ENCODE assay signal across 1 cellular context in the genomic region with DNA sequence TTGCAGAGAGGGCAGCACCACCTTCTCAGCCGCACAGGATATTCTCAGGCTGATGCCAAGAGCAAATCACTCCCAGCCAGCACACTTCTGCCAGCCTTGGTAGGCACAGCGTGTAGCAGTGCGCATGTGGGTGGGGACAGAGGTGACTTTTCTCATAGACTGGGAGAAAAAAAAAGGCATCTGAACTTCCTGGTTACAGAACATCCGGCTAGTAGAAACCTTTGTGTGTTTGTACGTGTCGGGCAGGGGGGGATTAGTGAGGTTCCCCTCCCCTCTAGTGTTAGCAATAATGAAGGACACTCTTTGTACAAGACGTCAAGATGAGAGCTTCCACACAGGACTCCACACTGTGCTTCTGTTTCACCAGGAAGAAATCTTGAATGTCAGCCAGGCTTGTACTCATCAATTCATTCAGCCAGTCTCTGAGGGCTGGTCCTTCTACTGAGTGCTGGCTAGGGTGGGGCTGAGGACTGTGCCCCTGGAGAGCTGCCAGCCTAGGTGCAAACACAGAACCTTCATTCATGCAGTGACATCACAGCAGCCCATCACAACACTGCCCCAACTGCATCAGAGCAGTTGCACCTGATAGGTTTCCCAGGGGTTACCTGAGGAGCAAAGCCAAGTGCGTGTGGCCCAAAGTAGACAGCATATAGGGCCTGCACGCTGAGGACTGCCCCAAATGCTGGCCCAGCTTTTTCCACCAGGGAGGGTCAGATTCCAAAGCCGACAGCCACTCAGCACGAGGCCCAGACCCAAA.
TF ChIP-seq lines count a peak whose summit lies in the region.

No MANE protein-coding gene starts in this region.

TF ChIP-seq in HepG2, 621 proteins besides CTCF, POLR2A, EP300 and RAD21 (continued from another document and continues in another):
- TF ChIP-seq ZNF503 (CRISPR knock-in tag; IDR thresholded peaks at IDR 0.05) (no peak), ELF3 (CRISPR knock-in tag; IDR thresholded peaks at IDR 0.05) (peak; percentile 82), ARNT2 (CRISPR knock-in tag; IDR thresholded peaks at IDR 0.05; ENCODE audit: low read depth) (no peak), ZNF484 (CRISPR knock-in tag; IDR thresholded peaks at IDR 0.05; ENCODE audit: borderline replicate concordance, low read depth) (no peak), ZNF362 (CRISPR knock-in tag; IDR thresholded peaks at IDR 0.05; ENCODE audit: borderline replicate concordance) (peak; percentile 83), ZNF33B (CRISPR knock-in tag; IDR thresholded peaks at IDR 0.05) (no peak), NFKBIZ (CRISPR knock-in tag; IDR thresholded peaks at IDR 0.05) (no peak), HOXA9 (CRISPR knock-in tag; IDR thresholded peaks at IDR 0.05; ENCODE audit: borderline replicate concordance) (0 out of 2 replicates have a peak, but pooled peaks have one; percentile 24), ARID5B (CRISPR knock-in tag; IDR thresholded peaks at IDR 0.05) (no peak), ZNF547 (CRISPR knock-in tag; IDR thresholded peaks at IDR 0.05) (no peak), MED1 (CRISPR knock-in tag; IDR thresholded peaks at IDR 0.05) (0 out of 2 replicates have a peak, but pooled peaks have one; percentile 17), EZH2 (conservative IDR thresholded peaks at IDR 0.05; ENCODE audit: low read depth, low read length) (no peak), MIXL1 (CRISPR knock-in tag; IDR thresholded peaks at IDR 0.05) (peak; percentile 52; the same call in 1 of the 2 replicates), ETV5 (CRISPR knock-in tag; IDR thresholded peaks at IDR 0.05; ENCODE audit: borderline replicate concordance) (peak; percentile 78), U2AF1 (optimal IDR thresholded peaks at IDR 0.05; ENCODE audit: low read depth, low read length) (no peak), FOXA3 (CRISPR knock-in tag; IDR thresholded peaks at IDR 0.05) (peak; percentile 12; the same call in 1 of the 2 replicates), SMARCC2 (IDR thresholded peaks at IDR 0.05) (no peak), GZF1 (CRISPR knock-in tag; IDR thresholded peaks at IDR 0.05) (no peak), SIX1 (CRISPR knock-in tag; IDR thresholded peaks at IDR 0.05; ENCODE audit: borderline replicate concordance) (no peak), HOXA3 (CRISPR knock-in tag; IDR thresholded peaks at IDR 0.05) (0 out of 2 replicates have a peak, but pooled peaks have one; percentile 5), MAFG (CRISPR knock-in tag; IDR thresholded peaks at IDR 0.05) (no peak), THAP9 (CRISPR knock-in tag; IDR thresholded peaks at IDR 0.05; ENCODE audit: borderline replicate concordance) (no peak)
- TF ChIP-seq, protein P1, sequence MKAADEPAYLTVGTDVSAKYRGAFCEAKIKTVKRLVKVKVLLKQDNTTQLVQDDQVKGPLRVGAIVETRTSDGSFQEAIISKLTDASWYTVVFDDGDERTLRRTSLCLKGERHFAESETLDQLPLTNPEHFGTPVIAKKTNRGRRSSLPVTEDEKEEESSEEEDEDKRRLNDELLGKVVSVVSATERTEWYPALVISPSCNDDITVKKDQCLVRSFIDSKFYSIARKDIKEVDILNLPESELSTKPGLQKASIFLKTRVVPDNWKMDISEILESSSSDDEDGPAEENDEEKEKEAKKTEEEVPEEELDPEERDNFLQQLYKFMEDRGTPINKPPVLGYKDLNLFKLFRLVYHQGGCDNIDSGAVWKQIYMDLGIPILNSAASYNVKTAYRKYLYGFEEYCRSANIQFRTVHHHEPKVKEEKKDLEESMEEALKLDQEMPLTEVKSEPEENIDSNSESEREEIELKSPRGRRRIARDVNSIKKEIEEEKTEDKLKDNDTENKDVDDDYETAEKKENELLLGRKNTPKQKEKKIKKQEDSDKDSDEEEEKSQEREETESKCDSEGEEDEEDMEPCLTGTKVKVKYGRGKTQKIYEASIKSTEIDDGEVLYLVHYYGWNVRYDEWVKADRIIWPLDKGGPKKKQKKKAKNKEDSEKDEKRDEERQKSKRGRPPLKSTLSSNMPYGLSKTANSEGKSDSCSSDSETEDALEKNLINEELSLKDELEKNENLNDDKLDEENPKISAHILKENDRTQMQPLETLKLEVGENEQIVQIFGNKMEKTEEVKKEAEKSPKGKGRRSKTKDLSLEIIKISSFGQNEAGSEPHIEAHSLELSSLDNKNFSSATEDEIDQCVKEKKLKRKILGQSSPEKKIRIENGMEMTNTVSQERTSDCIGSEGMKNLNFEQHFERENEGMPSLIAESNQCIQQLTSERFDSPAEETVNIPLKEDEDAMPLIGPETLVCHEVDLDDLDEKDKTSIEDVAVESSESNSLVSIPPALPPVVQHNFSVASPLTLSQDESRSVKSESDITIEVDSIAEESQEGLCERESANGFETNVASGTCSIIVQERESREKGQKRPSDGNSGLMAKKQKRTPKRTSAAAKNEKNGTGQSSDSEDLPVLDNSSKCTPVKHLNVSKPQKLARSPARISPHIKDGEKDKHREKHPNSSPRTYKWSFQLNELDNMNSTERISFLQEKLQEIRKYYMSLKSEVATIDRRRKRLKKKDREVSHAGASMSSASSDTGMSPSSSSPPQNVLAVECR (CRISPR knock-in tag; IDR thresholded peaks at IDR 0.05; ENCODE audit: borderline replicate concordance), result peak; percentile 32; the same call in 1 of the 2 replicates
- TF ChIP-seq, protein P2, sequence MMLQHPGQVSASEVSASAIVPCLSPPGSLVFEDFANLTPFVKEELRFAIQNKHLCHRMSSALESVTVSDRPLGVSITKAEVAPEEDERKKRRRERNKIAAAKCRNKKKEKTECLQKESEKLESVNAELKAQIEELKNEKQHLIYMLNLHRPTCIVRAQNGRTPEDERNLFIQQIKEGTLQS (CRISPR knock-in tag; IDR thresholded peaks at IDR 0.05), result no peak
- TF ChIP-seq, protein P3, sequence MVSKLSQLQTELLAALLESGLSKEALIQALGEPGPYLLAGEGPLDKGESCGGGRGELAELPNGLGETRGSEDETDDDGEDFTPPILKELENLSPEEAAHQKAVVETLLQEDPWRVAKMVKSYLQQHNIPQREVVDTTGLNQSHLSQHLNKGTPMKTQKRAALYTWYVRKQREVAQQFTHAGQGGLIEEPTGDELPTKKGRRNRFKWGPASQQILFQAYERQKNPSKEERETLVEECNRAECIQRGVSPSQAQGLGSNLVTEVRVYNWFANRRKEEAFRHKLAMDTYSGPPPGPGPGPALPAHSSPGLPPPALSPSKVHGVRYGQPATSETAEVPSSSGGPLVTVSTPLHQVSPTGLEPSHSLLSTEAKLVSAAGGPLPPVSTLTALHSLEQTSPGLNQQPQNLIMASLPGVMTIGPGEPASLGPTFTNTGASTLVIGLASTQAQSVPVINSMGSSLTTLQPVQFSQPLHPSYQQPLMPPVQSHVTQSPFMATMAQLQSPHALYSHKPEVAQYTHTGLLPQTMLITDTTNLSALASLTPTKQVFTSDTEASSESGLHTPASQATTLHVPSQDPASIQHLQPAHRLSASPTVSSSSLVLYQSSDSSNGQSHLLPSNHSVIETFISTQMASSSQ (IDR thresholded peaks at IDR 0.05; ENCODE audit: low read depth), result no peak
- TF ChIP-seq, protein P3 (CRISPR knock-in tag; IDR thresholded peaks at IDR 0.05; ENCODE audit: borderline replicate concordance), result peak; percentile 21; the same call in 1 of the 2 replicates
- TF ChIP-seq, protein P4, sequence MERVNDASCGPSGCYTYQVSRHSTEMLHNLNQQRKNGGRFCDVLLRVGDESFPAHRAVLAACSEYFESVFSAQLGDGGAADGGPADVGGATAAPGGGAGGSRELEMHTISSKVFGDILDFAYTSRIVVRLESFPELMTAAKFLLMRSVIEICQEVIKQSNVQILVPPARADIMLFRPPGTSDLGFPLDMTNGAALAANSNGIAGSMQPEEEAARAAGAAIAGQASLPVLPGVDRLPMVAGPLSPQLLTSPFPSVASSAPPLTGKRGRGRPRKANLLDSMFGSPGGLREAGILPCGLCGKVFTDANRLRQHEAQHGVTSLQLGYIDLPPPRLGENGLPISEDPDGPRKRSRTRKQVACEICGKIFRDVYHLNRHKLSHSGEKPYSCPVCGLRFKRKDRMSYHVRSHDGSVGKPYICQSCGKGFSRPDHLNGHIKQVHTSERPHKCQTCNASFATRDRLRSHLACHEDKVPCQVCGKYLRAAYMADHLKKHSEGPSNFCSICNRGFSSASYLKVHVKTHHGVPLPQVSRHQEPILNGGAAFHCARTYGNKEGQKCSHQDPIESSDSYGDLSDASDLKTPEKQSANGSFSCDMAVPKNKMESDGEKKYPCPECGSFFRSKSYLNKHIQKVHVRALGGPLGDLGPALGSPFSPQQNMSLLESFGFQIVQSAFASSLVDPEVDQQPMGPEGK (CRISPR knock-in tag; IDR thresholded peaks at IDR 0.05), result peak; percentile 81
- TF ChIP-seq, protein P5, sequence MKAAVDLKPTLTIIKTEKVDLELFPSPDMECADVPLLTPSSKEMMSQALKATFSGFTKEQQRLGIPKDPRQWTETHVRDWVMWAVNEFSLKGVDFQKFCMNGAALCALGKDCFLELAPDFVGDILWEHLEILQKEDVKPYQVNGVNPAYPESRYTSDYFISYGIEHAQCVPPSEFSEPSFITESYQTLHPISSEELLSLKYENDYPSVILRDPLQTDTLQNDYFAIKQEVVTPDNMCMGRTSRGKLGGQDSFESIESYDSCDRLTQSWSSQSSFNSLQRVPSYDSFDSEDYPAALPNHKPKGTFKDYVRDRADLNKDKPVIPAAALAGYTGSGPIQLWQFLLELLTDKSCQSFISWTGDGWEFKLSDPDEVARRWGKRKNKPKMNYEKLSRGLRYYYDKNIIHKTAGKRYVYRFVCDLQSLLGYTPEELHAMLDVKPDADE (CRISPR knock-in tag; IDR thresholded peaks at IDR 0.05), result no peak
